Comparison of ENCODE assay signal across 23 cellular contexts in the genomic region with DNA sequence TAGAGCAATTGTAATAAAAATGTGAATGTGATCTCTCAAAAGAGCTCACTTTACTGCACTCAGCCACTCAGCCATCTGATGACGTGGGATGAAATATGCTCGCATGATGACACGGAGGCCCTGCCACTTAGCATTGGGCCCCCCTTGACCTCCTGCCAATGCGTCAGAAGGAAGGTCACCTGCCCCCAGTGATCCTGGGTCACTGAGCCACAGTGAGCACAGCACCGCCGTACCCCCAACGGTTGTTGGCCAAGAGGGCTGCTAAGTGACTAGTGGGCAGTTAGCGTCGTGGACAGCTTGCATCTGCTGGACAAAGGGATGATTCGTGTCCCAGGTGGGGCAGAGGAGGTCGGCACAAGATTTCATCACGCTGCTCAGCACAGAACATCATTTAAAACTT. TPM values are rescaled to one million over a fixed set of nuclear protein-coding genes. Genes with fewer than 3 reads are reported as not detected.
"Had no signal": no experiment of that assay in that cellular context is flagged by ENCODE, and none has a peak within 500 bp of the region (broad histone marks: within the 10 kb centered on the region; RNA-seq: fewer than 3 reads in every experiment).

No MANE protein-coding gene starts in this region.

- H3K9me3 ChIP-seq: psoas muscle, SK-N-SH, testis had no signal

- H3K27me3 Mint-ChIP-seq: activated CD4-positive, alpha-beta T cell treated with anti-CD3 and anti-CD28 coated beads, Interleukin-2, amount 10 ng/mL, durations not matched to agents 7 days and 5 days; activated T-cell treated with anti-CD3 and anti-CD28 coated beads, Interleukin-2, amount 50 U/mL, for 24 hours; stimulated activated naive CD8-positive, alpha-beta T cell treated with anti-CD3 and anti-CD28 coated beads, Interleukin-15, amount 100 ng/mL, for 72 hours had no signal

- ATAC-seq: activated CD4-positive, CD25-positive, alpha-beta regulatory T cell treated with anti-CD3 and anti-CD28 coated beads, Interleukin-2, amount 50 U/mL, for 24 hours; activated CD8-positive, alpha-beta T cell treated with anti-CD3 and anti-CD28 coated beads, Interleukin-2, amount 10 ng/mL, durations not matched to agents 7 days and 5 days; left lobe of liver; stimulated activated naive CD8-positive, alpha-beta T cell treated with anti-CD3 and anti-CD28 coated beads, Interleukin-15, amount 100 ng/mL, for 72 hours had no signal

- H3K27ac Mint-ChIP-seq: activated CD4-positive, alpha-beta T cell treated with anti-CD3 and anti-CD28 coated beads, Interleukin-2, amount 10 ng/mL, durations not matched to agents 7 days and 5 days; activated CD8-positive, alpha-beta T cell treated with anti-CD3 and anti-CD28 coated beads, Interleukin-2, amount 10 ng/mL, durations not matched to agents 7 days and 5 days; activated naive CD4-positive, alpha-beta T cell treated with anti-CD3 and anti-CD28 coated beads for 36 hours; activated T-cell treated with anti-CD3 and anti-CD28 coated beads, Interleukin-2, amount 50 U/mL, for 24 hours; stimulated activated naive CD8-positive, alpha-beta T cell treated with anti-CD3 and anti-CD28 coated beads, Interleukin-15, amount 100 ng/mL, for 72 hours had no signal

- H3K4me3 Mint-ChIP-seq: activated CD4-positive, alpha-beta T cell treated with anti-CD3 and anti-CD28 coated beads, Interleukin-2, amount 10 ng/mL, durations not matched to agents 7 days and 5 days; activated CD8-positive, alpha-beta T cell treated with anti-CD3 and anti-CD28 coated beads, Interleukin-2, amount 10 ng/mL, durations not matched to agents 7 days and 5 days; activated naive CD4-positive, alpha-beta T cell treated with anti-CD3 and anti-CD28 coated beads for 36 hours; activated T-cell treated with anti-CD3 and anti-CD28 coated beads, Interleukin-2, amount 50 U/mL, for 24 hours; stimulated activated naive CD8-positive, alpha-beta T cell treated with anti-CD3 and anti-CD28 coated beads, Interleukin-15, amount 100 ng/mL, for 72 hours had no signal

- H3K9me3 Mint-ChIP-seq: activated CD4-positive, alpha-beta T cell treated with anti-CD3 and anti-CD28 coated beads, Interleukin-2, amount 10 ng/mL, durations not matched to agents 7 days and 5 days; activated naive CD4-positive, alpha-beta T cell treated with anti-CD3 and anti-CD28 coated beads for 36 hours; activated T-cell treated with anti-CD3 and anti-CD28 coated beads, Interleukin-2, amount 50 U/mL, for 24 hours; stimulated activated naive CD8-positive, alpha-beta T cell treated with anti-CD3 and anti-CD28 coated beads, Interleukin-15, amount 100 ng/mL, for 72 hours had no signal

- DNase-seq: activated CD4-positive, alpha-beta T cell treated with anti-CD3 and anti-CD28 coated beads, Interleukin-2, amount 10 ng/mL, durations not matched to agents 7 days and 5 days; activated CD8-positive, alpha-beta T cell treated with anti-CD3 and anti-CD28 coated beads, Interleukin-2, amount 10 ng/mL, durations not matched to agents 7 days and 5 days; activated naive CD4-positive, alpha-beta T cell treated with anti-CD3 and anti-CD28 coated beads for 36 hours; activated T-cell treated with anti-CD3 and anti-CD28 coated beads, Interleukin-2, amount 50 U/mL, for 24 hours; aorta; brain microvascular endothelial cell; cortex of kidney; effector memory CD4-positive, alpha-beta T cell; foreskin fibroblast; islet precursor cell; mammary epithelial cell; right cardiac atrium; SK-N-SH; stimulated activated CD4-positive, alpha-beta T cell treated with anti-CD3 and anti-CD28 coated beads, Interleukin-2, amount 100 ng/mL, for 48 hours; stimulated activated naive CD8-positive, alpha-beta T cell treated with anti-CD3 and anti-CD28 coated beads, Interleukin-15, amount 100 ng/mL, for 72 hours; T1000; testis had no signal

RNA-seq across cellular contexts. Expression of gene IL17C, which starts 45.3 kb away (rescaled TPM):
- total RNA-seq: activated naive CD4-positive, alpha-beta T cell treated with anti-CD3 and anti-CD28 coated beads for 36 hours; aorta; left lobe of liver; mammary epithelial cell; myocyte; osteocyte; psoas muscle; right cardiac atrium; ureter had no signal
